In genomic region chr3:101591071-101591470, GRCh38 we compare ENCODE assay signal across 19 cellular contexts.
"Had no signal": no experiment of that assay in that cellular context is flagged by ENCODE, and none has a peak within 500 bp of the region (broad histone marks: within the 10 kb centered on the region; RNA-seq: fewer than 3 reads in every experiment).

No MANE protein-coding gene starts in this region.

- H3K27ac Mint-ChIP-seq: activated CD4-positive, alpha-beta T cell treated with anti-CD3 and anti-CD28 coated beads, Interleukin-2, amount 10 ng/mL, durations not matched to agents 24 days and 14 days; nephron; stimulated activated naive B cell treated with anti-CD40 and anti-IgM and Interleukin-4, amounts not matched to agents 10 μg/mL and 1 μg/mL and 100 μg/mL, for 72 hours; type B pancreatic cell; WTC11 had no signal

- ATAC-seq: esophagus mucosa; left lung; mucosa of descending colon; stimulated activated naive B cell treated with anti-CD40 and anti-IgM and Interleukin-4, amounts not matched to agents 10 μg/mL and 1 μg/mL and 100 μg/mL, for 72 hours; WTC11 had no signal

- H3K4me1 Mint-ChIP-seq: nephron, WTC11 had no signal

- DNase-seq: activated CD4-positive, alpha-beta T cell treated with anti-CD3 and anti-CD28 coated beads, Interleukin-2, amount 10 ng/mL, durations not matched to agents 24 days and 14 days; activated effector memory CD4-positive, alpha-beta T cell treated with Interleukin-2 at 50 U/mL for 16 hours; activated T-cell treated with anti-CD3 and anti-CD28 coated beads, Interleukin-2, amount 50 U/mL, for 1 hour; cerebellar nuclear complex; dorsolateral prefrontal cortex; hippocampal formation; kidney; left lung; mucosa of descending colon; nucleus accumbens; SJCRH30; stimulated activated CD4-positive, alpha-beta T cell treated with anti-CD3 and anti-CD28 coated beads, Interleukin-4, amount 100 ng/mL, for 1 hour; stimulated activated naive B cell treated with anti-CD40 and anti-IgM and Interleukin-4, amounts not matched to agents 10 μg/mL and 1 μg/mL and 100 μg/mL, for 72 hours; substantia nigra had no signal

- H3K4me3 ChIP-seq: dorsolateral prefrontal cortex, left lung, mucosa of descending colon, right atrium auricular region, SJCRH30 had no signal

- H3K4me1 ChIP-seq: left lung, right atrium auricular region, SJCRH30 had no signal

- H3K4me3 Mint-ChIP-seq: activated CD4-positive, alpha-beta T cell treated with anti-CD3 and anti-CD28 coated beads, Interleukin-2, amount 10 ng/mL, durations not matched to agents 24 days and 14 days; nephron; stimulated activated naive B cell treated with anti-CD40 and anti-IgM and Interleukin-4, amounts not matched to agents 10 μg/mL and 1 μg/mL and 100 μg/mL, for 72 hours; type B pancreatic cell; WTC11 had no signal

- H3K9me3 Mint-ChIP-seq: activated CD4-positive, alpha-beta T cell treated with anti-CD3 and anti-CD28 coated beads, Interleukin-2, amount 10 ng/mL, durations not matched to agents 24 days and 14 days; nephron; stimulated activated naive B cell treated with anti-CD40 and anti-IgM and Interleukin-4, amounts not matched to agents 10 μg/mL and 1 μg/mL and 100 μg/mL, for 72 hours; type B pancreatic cell; WTC11 had no signal

- H3K27ac ChIP-seq: dorsolateral prefrontal cortex, left lung, right atrium auricular region, SJCRH30 had no signal

- H3K27me3 Mint-ChIP-seq: activated CD4-positive, alpha-beta T cell treated with anti-CD3 and anti-CD28 coated beads, Interleukin-2, amount 10 ng/mL, durations not matched to agents 24 days and 14 days; stimulated activated naive B cell treated with anti-CD40 and anti-IgM and Interleukin-4, amounts not matched to agents 10 μg/mL and 1 μg/mL and 100 μg/mL, for 72 hours; type B pancreatic cell had no signal
